In the genomic region with DNA sequence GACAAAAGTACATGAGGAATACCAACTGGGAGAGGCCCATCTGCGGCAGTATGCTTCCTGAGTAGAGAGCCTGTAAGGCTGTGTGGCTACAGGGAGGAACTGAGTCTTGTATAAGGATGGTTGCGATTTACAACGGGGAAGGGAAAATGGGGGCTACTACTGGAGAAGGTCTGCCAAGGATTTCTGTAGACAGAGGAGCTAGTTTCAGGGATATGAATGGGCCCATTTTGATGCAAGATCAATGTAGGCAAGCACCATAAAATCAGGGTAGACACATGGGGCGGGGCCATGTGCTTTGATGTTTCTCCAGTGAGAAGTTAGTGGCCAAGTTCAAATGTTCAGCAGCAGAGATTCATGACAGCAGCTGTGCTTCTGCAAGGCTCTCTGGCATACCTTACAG, we compare ENCODE assay signal across 34 cellular contexts.
"Had no signal": no experiment of that assay in that cellular context is flagged by ENCODE, and none has a peak within 500 bp of the region (broad histone marks: within the 10 kb centered on the region; RNA-seq: fewer than 3 reads in every experiment).

No MANE protein-coding gene starts in this region.

- H3K9me3 Mint-ChIP-seq: activated B cell treated with CpG ODN at 0.5 μM for 24 hours; activated CD4-positive, alpha-beta memory T cell treated with anti-CD3 and anti-CD28 coated beads for 36 hours; activated CD4-positive, alpha-beta T cell treated with anti-CD3 and anti-CD28 coated beads, Interleukin-2, amount 10 ng/mL, durations not matched to agents 24 days and 14 days; activated CD8-positive, alpha-beta T cell treated with anti-CD3 and anti-CD28 coated beads for 36 hours; activated naive CD4-positive, alpha-beta T cell treated with anti-CD3 and anti-CD28 coated beads for 36 hours; activated naive CD4-positive, alpha-beta T cell treated with anti-CD3 and anti-CD28 coated beads, Interleukin-2, amount 50 U/mL, for 72 hours; activated naive CD8-positive, alpha-beta T cell treated with anti-CD3 and anti-CD28 coated beads for 36 hours; activated T-cell treated with anti-CD3 and anti-CD28 coated beads, Interleukin-2, amount 50 U/mL, for 4 hours; activated T-cell treated with anti-CD3 and anti-CD28 coated beads, Interleukin-2, amount 50 U/mL, for 72 hours; activated T-helper 1 cell treated with anti-CD3 and anti-CD28 coated beads, Interleukin-12 subunit alpha, Interleukin-12 subunit beta, Interleukin-2, Interleukin-4 antibody, amounts not matched to agents 30 ng/mL and 10 ng/mL and 1 ng/mL, durations not matched to agents 14 hours and 24 hours and 36 hours; activated T-helper 17 cell treated with anti-CD3 and anti-CD28 coated beads, Interleukin-2, amount 50 U/mL, for 72 hours; T-helper 1 cell treated with Interleukin-12 subunit alpha and Interleukin-12 subunit beta and Interleukin-4 antibody, amounts not matched to agents 30 μg/mL and 1 μg/mL, for 36 hours; T-helper 2 cell treated with Interferon-gamma antibody and Interleukin-4, amounts not matched to agents 5 μg/mL and 100 μg/mL, for 36 hours had no signal

- H3K4me1 ChIP-seq: adrenal gland, body of pancreas, breast epithelium had no signal

- H3K9me3 ChIP-seq: adrenal gland, body of pancreas, breast epithelium had no signal

- H3K27ac Mint-ChIP-seq: activated B cell treated with CpG ODN at 0.5 μM for 24 hours; activated CD4-positive, alpha-beta memory T cell treated with anti-CD3 and anti-CD28 coated beads for 36 hours; activated CD4-positive, alpha-beta T cell treated with anti-CD3 and anti-CD28 coated beads, Interleukin-2, amount 10 ng/mL, durations not matched to agents 24 days and 14 days; activated CD8-positive, alpha-beta T cell treated with anti-CD3 and anti-CD28 coated beads for 36 hours; activated naive CD4-positive, alpha-beta T cell treated with anti-CD3 and anti-CD28 coated beads for 36 hours; activated naive CD4-positive, alpha-beta T cell treated with anti-CD3 and anti-CD28 coated beads, Interleukin-2, amount 50 U/mL, for 72 hours; activated naive CD8-positive, alpha-beta T cell treated with anti-CD3 and anti-CD28 coated beads for 36 hours; activated T-cell treated with anti-CD3 and anti-CD28 coated beads, Interleukin-2, amount 50 U/mL, for 72 hours; activated T-helper 1 cell treated with anti-CD3 and anti-CD28 coated beads, Interleukin-12 subunit alpha, Interleukin-12 subunit beta, Interleukin-2, Interleukin-4 antibody, amounts not matched to agents 30 ng/mL and 10 ng/mL and 1 ng/mL, durations not matched to agents 14 hours and 24 hours and 36 hours; activated T-helper 17 cell treated with anti-CD3 and anti-CD28 coated beads, Interleukin-2, amount 50 U/mL, for 72 hours; T-helper 1 cell treated with Interleukin-12 subunit alpha and Interleukin-12 subunit beta and Interleukin-4 antibody, amounts not matched to agents 30 μg/mL and 1 μg/mL, for 36 hours; T-helper 2 cell treated with Interferon-gamma antibody and Interleukin-4, amounts not matched to agents 5 μg/mL and 100 μg/mL, for 36 hours had no signal

- H3K4me3 Mint-ChIP-seq: activated B cell treated with CpG ODN at 0.5 μM for 24 hours; activated CD4-positive, alpha-beta memory T cell treated with anti-CD3 and anti-CD28 coated beads for 36 hours; activated CD4-positive, alpha-beta T cell treated with anti-CD3 and anti-CD28 coated beads, Interleukin-2, amount 10 ng/mL, durations not matched to agents 24 days and 14 days; activated CD8-positive, alpha-beta T cell treated with anti-CD3 and anti-CD28 coated beads for 36 hours; activated naive CD4-positive, alpha-beta T cell treated with anti-CD3 and anti-CD28 coated beads for 36 hours; activated naive CD8-positive, alpha-beta T cell treated with anti-CD3 and anti-CD28 coated beads for 36 hours; activated T-cell treated with anti-CD3 and anti-CD28 coated beads, Interleukin-2, amount 50 U/mL, for 4 hours; activated T-cell treated with anti-CD3 and anti-CD28 coated beads, Interleukin-2, amount 50 U/mL, for 72 hours; activated T-helper 1 cell treated with anti-CD3 and anti-CD28 coated beads, Interleukin-12 subunit alpha, Interleukin-12 subunit beta, Interleukin-2, Interleukin-4 antibody, amounts not matched to agents 30 ng/mL and 10 ng/mL and 1 ng/mL, durations not matched to agents 14 hours and 24 hours and 36 hours; activated T-helper 17 cell treated with anti-CD3 and anti-CD28 coated beads, Interleukin-2, amount 50 U/mL, for 72 hours; T-helper 1 cell treated with Interleukin-12 subunit alpha and Interleukin-12 subunit beta and Interleukin-4 antibody, amounts not matched to agents 30 μg/mL and 1 μg/mL, for 36 hours; T-helper 2 cell treated with Interferon-gamma antibody and Interleukin-4, amounts not matched to agents 5 μg/mL and 100 μg/mL, for 36 hours had no signal

- H3K27me3 ChIP-seq: adrenal gland, body of pancreas, brain microvascular endothelial cell, breast epithelium had no signal

- DNase-seq: activated B cell treated with CpG ODN at 0.5 μM for 24 hours; activated CD4-positive, alpha-beta memory T cell treated with anti-CD3 and anti-CD28 coated beads for 36 hours; activated CD4-positive, alpha-beta T cell treated with anti-CD3 and anti-CD28 coated beads for 4 hours; activated CD4-positive, alpha-beta T cell treated with anti-CD3 and anti-CD28 coated beads, Interleukin-2, amount 10 ng/mL, durations not matched to agents 24 days and 14 days; activated CD4-positive, alpha-beta T cell treated with anti-CD3 and anti-CD28 coated beads, Interleukin-2, amount 50 U/mL, for 1 hour; activated CD4-positive, alpha-beta T cell treated with anti-CD3 and anti-CD28 coated beads, Interleukin-2, amount 50 U/mL, for 4 hours; activated CD4-positive, CD25-positive, alpha-beta regulatory T cell treated with anti-CD3 and anti-CD28 coated beads, Interleukin-2, amount 50 U/mL, for 72 hours; activated CD8-positive, alpha-beta memory T cell treated with anti-CD3 and anti-CD28 coated beads, Interleukin-2, amount 50 U/mL, for 4 hours; activated CD8-positive, alpha-beta T cell treated with anti-CD3 and anti-CD28 coated beads for 36 hours; activated effector memory CD4-positive, alpha-beta T cell treated with anti-CD3 and anti-CD28 coated beads, Interleukin-2, amount 50 U/mL, for 16 hours; activated gamma-delta T cell treated with Interleukin-2 at 50 U/mL for 16 hours; activated naive CD4-positive, alpha-beta T cell; activated naive CD4-positive, alpha-beta T cell treated with anti-CD3 and anti-CD28 coated beads for 36 hours; activated naive CD4-positive, alpha-beta T cell treated with anti-CD3 and anti-CD28 coated beads, Interleukin-2, amount 50 U/mL, for 16 hours; activated naive CD8-positive, alpha-beta T cell treated with anti-CD3 and anti-CD28 coated beads for 36 hours; activated T-cell treated with anti-CD3 and anti-CD28 coated beads for 4 hours; activated T-cell treated with anti-CD3 and anti-CD28 coated beads, Interleukin-2, amount 50 U/mL, for 1 hour; activated T-cell treated with anti-CD3 and anti-CD28 coated beads, Interleukin-2, amount 50 U/mL, for 4 hours; activated T-cell treated with anti-CD3 and anti-CD28 coated beads, Interleukin-2, amount 50 U/mL, for 72 hours; adrenal gland; amniotic stem cell; aorta; body of pancreas; brain microvascular endothelial cell; central memory CD4-positive, alpha-beta T cell; T-helper 2 cell; T-helper 9 cell had no signal

- H3K36me3 ChIP-seq: adrenal gland, brain microvascular endothelial cell, breast epithelium had no signal

- H3K36me3 Mint-ChIP-seq: activated CD4-positive, alpha-beta memory T cell treated with anti-CD3 and anti-CD28 coated beads for 36 hours; activated naive CD4-positive, alpha-beta T cell treated with anti-CD3 and anti-CD28 coated beads, Interleukin-2, amount 50 U/mL, for 72 hours; activated naive CD8-positive, alpha-beta T cell treated with anti-CD3 and anti-CD28 coated beads for 36 hours had no signal

- H3K27me3 Mint-ChIP-seq: activated CD8-positive, alpha-beta T cell treated with anti-CD3 and anti-CD28 coated beads for 36 hours; activated naive CD8-positive, alpha-beta T cell treated with anti-CD3 and anti-CD28 coated beads for 36 hours; activated T-helper 17 cell treated with anti-CD3 and anti-CD28 coated beads, Interleukin-2, amount 50 U/mL, for 72 hours had no signal

- H3K4me3 ChIP-seq: adrenal gland, body of pancreas, breast epithelium had no signal

- ATAC-seq: activated CD8-positive, alpha-beta T cell treated with anti-CD3 and anti-CD28 coated beads for 36 hours; activated naive CD4-positive, alpha-beta T cell treated with anti-CD3 and anti-CD28 coated beads, Interleukin-2, amount 50 U/mL, for 72 hours; activated T-cell treated with anti-CD3 and anti-CD28 coated beads, Interleukin-2, amount 50 U/mL, for 4 hours; activated T-cell treated with anti-CD3 and anti-CD28 coated beads, Interleukin-2, amount 50 U/mL, for 72 hours; activated T-helper 17 cell treated with anti-CD3 and anti-CD28 coated beads, Interleukin-2, amount 50 U/mL, for 72 hours; body of pancreas had no signal

- H3K4me1 Mint-ChIP-seq: activated B cell treated with CpG ODN at 0.5 μM for 24 hours; activated CD4-positive, alpha-beta T cell treated with anti-CD3 and anti-CD28 coated beads, Interleukin-2, amount 10 ng/mL, durations not matched to agents 24 days and 14 days; activated naive CD8-positive, alpha-beta T cell treated with anti-CD3 and anti-CD28 coated beads for 36 hours; activated T-helper 17 cell treated with anti-CD3 and anti-CD28 coated beads, Interleukin-2, amount 50 U/mL, for 72 hours had no signal

- H3K27ac ChIP-seq: adrenal gland, body of pancreas, brain microvascular endothelial cell, breast epithelium, VCaP had no signal
